In genomic region chr9:116939605-116940004, GRCh38 we compare ENCODE assay signal across 16 cellular contexts.
DNase-seq lines count a peak whose midpoint lies in the region; ATAC-seq, FAIRE-seq and TF ChIP-seq lines count a peak whose summit lies in the region.
"Had no signal": no experiment of that assay in that cellular context is flagged by ENCODE, and none has a peak within 500 bp of the region (broad histone marks: within the 10 kb centered on the region; RNA-seq: fewer than 3 reads in every experiment).

No MANE protein-coding gene starts in this region.

- DNase-seq in fibroblast of pulmonary artery (ENCODE audit: low read depth) = peak; percentile 1
- DNase-seq in pancreas = no peak
- no peak for DNase-seq in H9
- no peak for DNase-seq in right atrium auricular region (ENCODE audit: low spot score)
- DNase-seq: activated CD4-positive, CD25-positive, alpha-beta regulatory T cell treated with anti-CD3 and anti-CD28 coated beads, Interleukin-2, amount 50 U/mL, for 72 hours; activated naive CD4-positive, alpha-beta T cell treated with Interleukin-2 at 50 U/mL for 16 hours; AML-193; dorsolateral prefrontal cortex; esophagus squamous epithelium; naive thymus-derived CD8-positive, alpha-beta T cell; NCI-H1930 had no signal

- no peaks in the 10 kb centered on the region; a peak in 1 of 5 replicates for H3K9me3 Mint-ChIP-seq in H9
- H3K9me3 Mint-ChIP-seq: brain had no signal

- H3K79me2 ChIP-seq in H9 (ENCODE audit: insufficient read depth, low read length) = no peaks in the 10 kb centered on the region

- no peak overlapping the region for H4K91ac ChIP-seq in H9 (ENCODE audit: insufficient read length, low read depth, low read length)

- no peaks in the 10 kb centered on the region for H3K23me2 ChIP-seq in H9 (ENCODE audit: insufficient read length, low read depth, low read length, poor library complexity, severe bottlenecking)

- H2BK5ac ChIP-seq in H9 (ENCODE audit: insufficient read length, low read length) = no peak overlapping the region

- 82 to 91% methylated on average over 3 of the region's 3 CpGs for WGBS in pancreas, 2 donors
- WGBS in H9 (ENCODE audit: extremely low coverage, insufficient read length, low lambda C conversion rate) = no CpG with 5 or more reads among the region's 3 CpGs

- H3K36me3 Mint-ChIP-seq in H9 (ENCODE audit: insufficient read depth in 1 of 3, low read depth in 3 of 3) = peaks cover 0 to 3% (median 0%) of the 10 kb centered on the region in 3 experiments; a peak in 3 of 7 replicates
- H3K36me3 Mint-ChIP-seq: brain; naive thymus-derived CD8-positive, alpha-beta T cell had no signal

- H3K27ac ChIP-seq in pancreas = no peak overlapping the region
- no peak overlapping the region for H3K27ac ChIP-seq in H9 (ENCODE audit: insufficient read length, low read depth, low read length)
- H3K27ac ChIP-seq in right atrium auricular region = no peak overlapping the region
- H3K27ac ChIP-seq: dorsolateral prefrontal cortex, esophagus squamous epithelium had no signal

- no peak overlapping the region for H4K5ac ChIP-seq in H9 (ENCODE audit: insufficient read length, low read depth, low read length)

- no peak overlapping the region for H3K27ac Mint-ChIP-seq in H9
- H3K27ac Mint-ChIP-seq: brain had no signal

- H3K4ac ChIP-seq in H9 (ENCODE audit: low read depth, low read length) = no peak overlapping the region

- H4K8ac ChIP-seq in H9 (replicated peaks; ENCODE audit: insufficient read length, low read depth, low read length) = no peak overlapping the region

- no peak overlapping the region for H3K23ac ChIP-seq in H9 (ENCODE audit: insufficient read length, low read depth, low read length)

- no peaks in the 10 kb centered on the region for H4K20me1 ChIP-seq in H9 (ENCODE audit: control insufficient read depth, insufficient read depth, insufficient read length)

- H3K36me3 ChIP-seq in pancreas (no peaks in the 10 kb centered on the region), right atrium auricular region (no peaks in the 10 kb centered on the region)
- H3K36me3 ChIP-seq: esophagus squamous epithelium had no signal

- H3K27me3 Mint-ChIP-seq in H9 (ENCODE audit: low read depth) = no peaks in the 10 kb centered on the region
- H3K27me3 Mint-ChIP-seq: brain had no signal

- H3K18ac ChIP-seq in H9 (ENCODE audit: insufficient read length, low read depth, low read length) = no peak overlapping the region

- H3K9me3 ChIP-seq in pancreas (no peaks in the 10 kb centered on the region), H9 (ENCODE audit: control insufficient read depth, low read depth, low read length) (no peaks in the 10 kb centered on the region), right atrium auricular region (no peaks in the 10 kb centered on the region)
- H3K9me3 ChIP-seq: esophagus squamous epithelium had no signal

- peaks cover 0 to 4% of the 10 kb centered on the region in 2 experiments; a peak in 1 of 4 replicates for H3K4me1 Mint-ChIP-seq in H9
- H3K4me1 Mint-ChIP-seq: brain had no signal

- H2BK20ac ChIP-seq in H9 (ENCODE audit: low read depth, low read length, poor library complexity, severe bottlenecking) = no peak overlapping the region

- no peaks in the 10 kb centered on the region for H3K4me1 ChIP-seq in pancreas
- H3K4me1 ChIP-seq in H9 (ENCODE audit: insufficient read depth, low read length) = no peaks in the 10 kb centered on the region; the same call in 1 of the 2 replicates
- H3K4me1 ChIP-seq in right atrium auricular region = no peaks in the 10 kb centered on the region
- H3K4me1 ChIP-seq: esophagus squamous epithelium had no signal

- no peaks in the 10 kb centered on the region for H3K79me1 ChIP-seq in H9 (ENCODE audit: insufficient read depth, low read depth, low read length, poor library complexity, severe bottlenecking)

- TF ChIP-seq CTCF in fibroblast of pulmonary artery (IDR thresholded peaks at IDR 0.05; ENCODE audit: low read length, missing control alignments) = no peak
- TF ChIP-seq CTCF in pancreas (IDR thresholded peaks at IDR 0.05) = no peak
- no peak for TF ChIP-seq CTCF in H9 (conservative IDR thresholded peaks at IDR 0.05)
- no peak for TF ChIP-seq CTCF in right atrium auricular region (IDR thresholded peaks at IDR 0.05)

- no peak overlapping the region for H2BK120ac ChIP-seq in H9 (ENCODE audit: low read depth, low read length, poor library complexity, severe bottlenecking)

- intact Hi-C loops in pancreas (cut with DNase I) = no loop called here

- no peak overlapping the region for H2AK5ac ChIP-seq in H9 (ENCODE audit: insufficient read length, low read length)

- ATAC-seq in GM18505 (IDR thresholded peaks at IDR 0.05; ENCODE audit: unreplicated experiment) (peak; percentile 51), HG02610 (IDR thresholded peaks at IDR 0.05; ENCODE audit: unreplicated experiment) (peak; percentile 46), HG03565 (IDR thresholded peaks at IDR 0.05; ENCODE audit: unreplicated experiment) (peak; percentile 39), pancreas (no peak), HG03025 (IDR thresholded peaks at IDR 0.05; ENCODE audit: low FRiP score, unreplicated experiment) (no peak)
- ATAC-seq: naive thymus-derived CD8-positive, alpha-beta T cell had no signal

- H3K4me3 ChIP-seq in fibroblast of pulmonary artery (replicated peaks; ENCODE audit: low read depth, low read length) (no peak overlapping the region), pancreas (no peak overlapping the region), right atrium auricular region (no peak overlapping the region)
- H3K4me3 ChIP-seq: dorsolateral prefrontal cortex, esophagus squamous epithelium had no signal

- FAIRE-seq in pancreas (lab: Jason Lieb, UNC) = no peak

- no peak overlapping the region for H3K9ac ChIP-seq in H9 (ENCODE audit: extremely low read depth, insufficient read length, low read length)

- no peak overlapping the region for H3K4me3 Mint-ChIP-seq in H9
- H3K4me3 Mint-ChIP-seq: brain; naive thymus-derived CD8-positive, alpha-beta T cell had no signal

- H2AFZ ChIP-seq in H9 (ENCODE audit: low read length) = no peak overlapping the region

- H3K14ac ChIP-seq in H9 (ENCODE audit: insufficient read depth, low read length) = no peak overlapping the region

- H3K56ac ChIP-seq in H9 (ENCODE audit: insufficient read length, low read depth, low read length) = no peak overlapping the region

- no peak overlapping the region for H2BK12ac ChIP-seq in H9 (ENCODE audit: insufficient read length, low read depth, low read length)

- no peak overlapping the region for H2BK15ac ChIP-seq in H9 (ENCODE audit: low read depth, low read length)

- TF ChIP-seq POLR2A in GM18505 (IDR thresholded peaks at IDR 0.05; ENCODE audit: borderline replicate concordance, extremely low read depth, insufficient read depth, insufficient read length) = no peak

- H3K27me3 ChIP-seq in pancreas (no peaks in the 10 kb centered on the region), H9 (ENCODE audit: insufficient read depth, low read length) (no peaks in the 10 kb centered on the region), right atrium auricular region (no peaks in the 10 kb centered on the region)
- H3K27me3 ChIP-seq: dorsolateral prefrontal cortex, esophagus squamous epithelium had no signal

- H3T11ph ChIP-seq in H9 (ENCODE audit: low read length) = no peak overlapping the region

- no peak overlapping the region for H3K4me2 ChIP-seq in H9 (ENCODE audit: insufficient read depth, insufficient read length, low read length)

Comparison
In these comparisons a context has a peak if more than half of its experiments do, and no peak if none do; other contexts are left out.
1. ATAC-seq: peak in GM18505 (single experiment), HG02610 (single experiment) and HG03565 (single experiment); none in pancreas (0 of 4) and HG03025 (single experiment).